ENCODE assay signal across 1 cellular context in genomic region chr9:114174876-114175771, GRCh38.
TF ChIP-seq lines count a peak whose summit lies in the region.

No MANE protein-coding gene starts in this region.

TF ChIP-seq in HepG2, 621 proteins besides CTCF, POLR2A, EP300 and RAD21 (continued from another document and continues in another):
- TF ChIP-seq ZHX1 (CRISPR knock-in tag; IDR thresholded peaks at IDR 0.05; ENCODE audit: low read depth) (0 out of 2 replicates have a peak, but pooled peaks have one; percentile 0), U2AF1 (optimal IDR thresholded peaks at IDR 0.05; ENCODE audit: low read depth, low read length) (no peak), ZNF512 (CRISPR knock-in tag; IDR thresholded peaks at IDR 0.05) (no peak), ZNF10 (CRISPR knock-in tag; IDR thresholded peaks at IDR 0.05; ENCODE audit: borderline replicate concordance, low read depth) (no peak), TARDBP (CRISPR knock-in tag; IDR thresholded peaks at IDR 0.05) (peak; percentile 42; the same call in 1 of the 2 replicates), ATF6 (CRISPR knock-in tag; conservative IDR thresholded peaks at IDR 0.05) (no peak), ZNF569 (CRISPR knock-in tag; IDR thresholded peaks at IDR 0.05; ENCODE audit: borderline replicate concordance) (no peak), IRF1 (CRISPR knock-in tag; IDR thresholded peaks at IDR 0.05; ENCODE audit: low read depth) (no peak), POGK (CRISPR knock-in tag; conservative IDR thresholded peaks at IDR 0.05) (no peak), ZNF7 (CRISPR knock-in tag; IDR thresholded peaks at IDR 0.05) (no peak), ZNF17 (CRISPR knock-in tag; IDR thresholded peaks at IDR 0.05) (no peak), NCOA1 (CRISPR knock-in tag; IDR thresholded peaks at IDR 0.05) (no peak), THAP7 (CRISPR knock-in tag; IDR thresholded peaks at IDR 0.05) (no peak), ZNF280D (CRISPR knock-in tag; IDR thresholded peaks at IDR 0.05) (peak; percentile 81; the same call in 1 of the 2 replicates), ZNF335 (CRISPR knock-in tag; IDR thresholded peaks at IDR 0.05) (peak; percentile 77), TSC22D2 (CRISPR knock-in tag; IDR thresholded peaks at IDR 0.05; ENCODE audit: borderline replicate concordance) (0 out of 2 replicates have a peak, but pooled peaks have one; percentile 81), ZBTB46 (CRISPR knock-in tag; IDR thresholded peaks at IDR 0.05; ENCODE audit: borderline replicate concordance) (no peak), ATF1 (CRISPR knock-in tag; IDR thresholded peaks at IDR 0.05) (no peak), MIXL1 (CRISPR knock-in tag; IDR thresholded peaks at IDR 0.05) (peak; percentile 45; the same call in 1 of the 2 replicates), NCOA2 (CRISPR knock-in tag; IDR thresholded peaks at IDR 0.05) (peak; percentile 83; the same call in 1 of the 2 replicates), NR3C1 (CRISPR knock-in tag; IDR thresholded peaks at IDR 0.05) (no peak), RERE (CRISPR knock-in tag; IDR thresholded peaks at IDR 0.05; ENCODE audit: low read depth) (no peak; the same call in 1 of the 2 replicates), STAT6 (CRISPR knock-in tag; IDR thresholded peaks at IDR 0.05; ENCODE audit: borderline replicate concordance) (peak; percentile 83; the same call in 1 of the 2 replicates), MLX (CRISPR knock-in tag; IDR thresholded peaks at IDR 0.05) (peak; percentile 60)
